ENCODE assay signal across 8 cellular contexts in genomic region chr18:8706545-8706980, GRCh38. TPM values are rescaled to one million over a fixed set of nuclear protein-coding genes. Genes with fewer than 3 reads are reported as not detected.
DNase-seq lines count a peak whose midpoint lies in the region; ATAC-seq and TF ChIP-seq lines count a peak whose summit lies in the region.

No MANE protein-coding gene starts in this region.

- H3K4me2 ChIP-seq in GM23248 (ENCODE audit: unreplicated experiment): peak overlapping the region; percentile 85

- H3K9me2 ChIP-seq in GM23248 (ENCODE audit: insufficient read depth): no peaks in the 10 kb centered on the region

- H3K36me3 Mint-ChIP-seq in activated T-helper 1 cell treated with anti-CD3 and anti-CD28 coated beads, Interleukin-12 subunit alpha, Interleukin-12 subunit beta, Interleukin-2, Interleukin-4 antibody, amounts not matched to agents 30 ng/mL and 10 ng/mL and 1 ng/mL, durations not matched to agents 14 hours and 24 hours and 36 hours (ENCODE audit: low read depth): peaks cover 4% of the 10 kb centered on the region
- H3K36me3 Mint-ChIP-seq in stimulated activated naive CD8-positive, alpha-beta T cell treated with anti-CD3 and anti-CD28 coated beads, Interleukin-15, Interleukin-2, amounts not matched to agents 100 ng/mL and 50 ng/mL, for 24 hours (ENCODE audit: low read depth): no peaks in the 10 kb centered on the region

- H3K9ac ChIP-seq in GM23248 (peak overlapping the region; percentile 86), iPS-15b (ENCODE audit: low read depth, low read length) (peak overlapping the region; percentile 65)

- H3K4me1 ChIP-seq in A673 (ENCODE audit: insufficient read depth, low read length, poor library complexity, severe bottlenecking) (peaks cover 4% of the 10 kb centered on the region), GM23248 (ENCODE audit: insufficient read depth) (peaks cover 15% of the 10 kb centered on the region), iPS-15b (ENCODE audit: control insufficient read depth, insufficient read depth, low read length) (peaks cover 18% of the 10 kb centered on the region)

- H3K79me2 ChIP-seq in GM23248 (ENCODE audit: insufficient read depth): peaks cover 47% of the 10 kb centered on the region

- no peak for TF ChIP-seq CTCF in A673 (conservative IDR thresholded peaks at IDR 0.05; ENCODE audit: low read depth, low read length)

- intact Hi-C loops in A673 (cut with micrococcal nuclease; ENCODE audit: unreplicated experiment): no loop called here
- intact Hi-C loops in activated T-helper 1 cell treated with anti-CD3 and anti-CD28 coated beads, Interleukin-12 subunit alpha, Interleukin-12 subunit beta, Interleukin-2, Interleukin-4 antibody, amounts not matched to agents 30 ng/mL and 10 ng/mL and 1 ng/mL, durations not matched to agents 14 hours and 24 hours and 36 hours (cut with micrococcal nuclease): loop anchor here (10.0 kb wide), 2 partner anchors 908 to 1208 kb away; partner anchors contain the start of genes PPP4R1 and VAPA

- H3F3A ChIP-seq in GM23248 (ENCODE audit: insufficient read depth): peaks cover 16% of the 10 kb centered on the region

- POLR2A ChIA-PET in A673 (lab: Charles Lee; ENCODE audit: low non-redundant PET): no interaction called here

- H3K36me3 ChIP-seq in A673 (ENCODE audit: insufficient read depth, low read length, poor library complexity, severe bottlenecking) (no peaks in the 10 kb centered on the region), GM23248 (ENCODE audit: low read depth) (no peaks in the 10 kb centered on the region; the same call in 1 of the 2 replicates), iPS-15b (ENCODE audit: control insufficient read depth, insufficient read depth, low read length) (no peaks in the 10 kb centered on the region)

- H3K9me3 Mint-ChIP-seq in activated T-helper 1 cell treated with anti-CD3 and anti-CD28 coated beads, Interleukin-12 subunit alpha, Interleukin-12 subunit beta, Interleukin-2, Interleukin-4 antibody, amounts not matched to agents 30 ng/mL and 10 ng/mL and 1 ng/mL, durations not matched to agents 14 hours and 24 hours and 36 hours: no peaks in the 10 kb centered on the region
- no peaks in the 10 kb centered on the region for H3K9me3 Mint-ChIP-seq in stimulated activated naive CD8-positive, alpha-beta T cell treated with anti-CD3 and anti-CD28 coated beads, Interleukin-15, Interleukin-2, amounts not matched to agents 100 ng/mL and 50 ng/mL, for 24 hours

- CTCF ChIA-PET in A673 (lab: Charles Lee): no interaction called here

- WGBS in GM23248 (ENCODE audit: low coverage in 1 of 2, low lambda C conversion rate in 2 of 2, missing lambda C conversion rate in 2 of 2), 2 experiments: 4 to 5% methylated on average over 22 to 38 of the region's 38 CpGs

- in situ Hi-C loops in GM23248 (cut with MboI): no loop called here

- H3K4me3 Mint-ChIP-seq in activated T-helper 1 cell treated with anti-CD3 and anti-CD28 coated beads, Interleukin-12 subunit alpha, Interleukin-12 subunit beta, Interleukin-2, Interleukin-4 antibody, amounts not matched to agents 30 ng/mL and 10 ng/mL and 1 ng/mL, durations not matched to agents 14 hours and 24 hours and 36 hours: peak overlapping the region; percentile 80
- peak overlapping the region; percentile 87 for H3K4me3 Mint-ChIP-seq in stimulated activated naive CD8-positive, alpha-beta T cell treated with anti-CD3 and anti-CD28 coated beads, Interleukin-15, Interleukin-2, amounts not matched to agents 100 ng/mL and 50 ng/mL, for 24 hours

- peaks cover 14% of the 10 kb centered on the region for H3K4me1 Mint-ChIP-seq in activated T-helper 1 cell treated with anti-CD3 and anti-CD28 coated beads, Interleukin-12 subunit alpha, Interleukin-12 subunit beta, Interleukin-2, Interleukin-4 antibody, amounts not matched to agents 30 ng/mL and 10 ng/mL and 1 ng/mL, durations not matched to agents 14 hours and 24 hours and 36 hours (ENCODE audit: low read depth)
- H3K4me1 Mint-ChIP-seq in stimulated activated naive CD8-positive, alpha-beta T cell treated with anti-CD3 and anti-CD28 coated beads, Interleukin-15, Interleukin-2, amounts not matched to agents 100 ng/mL and 50 ng/mL, for 24 hours (ENCODE audit: low read depth): peaks cover 16% of the 10 kb centered on the region

- H4K20me1 ChIP-seq in GM23248 (ENCODE audit: insufficient read depth): no peaks in the 10 kb centered on the region

- H3K9me3 ChIP-seq in A673 (ENCODE audit: low read depth, low read length, poor library complexity, severe bottlenecking): no peaks in the 10 kb centered on the region
- no peaks in the 10 kb centered on the region for H3K9me3 ChIP-seq in GM23248 (ENCODE audit: low read depth)
- H3K9me3 ChIP-seq in iPS-15b (ENCODE audit: control insufficient read depth, insufficient read depth, low read length): no peaks in the 10 kb centered on the region

- no TSS peak for BruUV-seq in A673 (replicated peaks; lab: Mats Ljungman, UMichigan)

- peak overlapping the region; percentile 48; the same call in 1 of the 2 replicates for H2AFZ ChIP-seq in GM23248

- H3K4me3 ChIP-seq in A673 (ENCODE audit: low read depth, low read length, poor library complexity, severe bottlenecking): peak overlapping the region; percentile 59
- peak overlapping the region; percentile 93 for H3K4me3 ChIP-seq in GM23248
- H3K4me3 ChIP-seq in iPS-15b (ENCODE audit: low read depth, low read length): peak overlapping the region; percentile 79

- no peak for ATAC-seq in HG02571 (IDR thresholded peaks at IDR 0.05; ENCODE audit: unreplicated experiment)

- no peak overlapping the region for H3K27ac ChIP-seq in A673 (ENCODE audit: low read depth, low read length, poor library complexity, severe bottlenecking)
- peak overlapping the region; percentile 68 for H3K27ac ChIP-seq in GM23248

- H3K27ac Mint-ChIP-seq in activated T-helper 1 cell treated with anti-CD3 and anti-CD28 coated beads, Interleukin-12 subunit alpha, Interleukin-12 subunit beta, Interleukin-2, Interleukin-4 antibody, amounts not matched to agents 30 ng/mL and 10 ng/mL and 1 ng/mL, durations not matched to agents 14 hours and 24 hours and 36 hours: peak overlapping the region; percentile 79
- peak overlapping the region; percentile 67 for H3K27ac Mint-ChIP-seq in stimulated activated naive CD8-positive, alpha-beta T cell treated with anti-CD3 and anti-CD28 coated beads, Interleukin-15, Interleukin-2, amounts not matched to agents 100 ng/mL and 50 ng/mL, for 24 hours

- DNase-seq in A673 (ENCODE audit: low spot score) (no peak), GM23248 (peak; percentile 49), NCI-H2227 (lab: John Stamatoyannopoulos, UW; ENCODE audit: unreplicated experiment) (no peak), GOT3 (lab: John Stamatoyannopoulos, UW) (no peak)
- no peak for DNase-seq in activated T-helper 1 cell treated with anti-CD3 and anti-CD28 coated beads, Interleukin-12 subunit alpha, Interleukin-12 subunit beta, Interleukin-2, Interleukin-4 antibody, amounts not matched to agents 30 ng/mL and 10 ng/mL and 1 ng/mL, durations not matched to agents 14 hours and 24 hours and 36 hours (ENCODE audit: low spot score)

- peaks cover 61% of the 10 kb centered on the region for H3K27me3 Mint-ChIP-seq in activated T-helper 1 cell treated with anti-CD3 and anti-CD28 coated beads, Interleukin-12 subunit alpha, Interleukin-12 subunit beta, Interleukin-2, Interleukin-4 antibody, amounts not matched to agents 30 ng/mL and 10 ng/mL and 1 ng/mL, durations not matched to agents 14 hours and 24 hours and 36 hours (ENCODE audit: insufficient read depth)
- peaks cover 49% of the 10 kb centered on the region for H3K27me3 Mint-ChIP-seq in stimulated activated naive CD8-positive, alpha-beta T cell treated with anti-CD3 and anti-CD28 coated beads, Interleukin-15, Interleukin-2, amounts not matched to agents 100 ng/mL and 50 ng/mL, for 24 hours

- H3K27me3 ChIP-seq in A673 (replicated peaks; ENCODE audit: insufficient read depth, low read depth, low read length, poor library complexity): peaks cover 11% of the 10 kb centered on the region
- H3K27me3 ChIP-seq in GM23248 (replicated peaks; ENCODE audit: insufficient read depth): no peaks in the 10 kb centered on the region
- H3K27me3 ChIP-seq in iPS-15b (ENCODE audit: control insufficient read depth, insufficient read depth, low read length): peaks cover 11% of the 10 kb centered on the region

RNA-seq across cellular contexts. Expression of gene MTCL1, which starts 1.2 kb away (rescaled TPM):
- 8.9 and 11.2 TPM in 2 replicates for total RNA-seq in A673 (2021)
- total RNA-seq in GM23248 (2014; rRNA removed; shearing (Covaris generic)): 34.4 and 36.9 TPM in 2 replicates
- 7.8 and 10.3 TPM in 2 replicates for polyA plus RNA-seq in GM23248 (2016; fragmentation: Nextera tagmentation; extraction: Ambion mirVana)
- total RNA-seq in activated T-helper 1 cell treated with anti-CD3 and anti-CD28 coated beads, Interleukin-12 subunit alpha, Interleukin-12 subunit beta, Interleukin-2, Interleukin-4 antibody, amounts not matched to agents 30 ng/mL and 10 ng/mL and 1 ng/mL, durations not matched to agents 14 hours and 24 hours and 36 hours: 0.20 and 0.80 TPM in 2 replicates
